In the genomic region with DNA sequence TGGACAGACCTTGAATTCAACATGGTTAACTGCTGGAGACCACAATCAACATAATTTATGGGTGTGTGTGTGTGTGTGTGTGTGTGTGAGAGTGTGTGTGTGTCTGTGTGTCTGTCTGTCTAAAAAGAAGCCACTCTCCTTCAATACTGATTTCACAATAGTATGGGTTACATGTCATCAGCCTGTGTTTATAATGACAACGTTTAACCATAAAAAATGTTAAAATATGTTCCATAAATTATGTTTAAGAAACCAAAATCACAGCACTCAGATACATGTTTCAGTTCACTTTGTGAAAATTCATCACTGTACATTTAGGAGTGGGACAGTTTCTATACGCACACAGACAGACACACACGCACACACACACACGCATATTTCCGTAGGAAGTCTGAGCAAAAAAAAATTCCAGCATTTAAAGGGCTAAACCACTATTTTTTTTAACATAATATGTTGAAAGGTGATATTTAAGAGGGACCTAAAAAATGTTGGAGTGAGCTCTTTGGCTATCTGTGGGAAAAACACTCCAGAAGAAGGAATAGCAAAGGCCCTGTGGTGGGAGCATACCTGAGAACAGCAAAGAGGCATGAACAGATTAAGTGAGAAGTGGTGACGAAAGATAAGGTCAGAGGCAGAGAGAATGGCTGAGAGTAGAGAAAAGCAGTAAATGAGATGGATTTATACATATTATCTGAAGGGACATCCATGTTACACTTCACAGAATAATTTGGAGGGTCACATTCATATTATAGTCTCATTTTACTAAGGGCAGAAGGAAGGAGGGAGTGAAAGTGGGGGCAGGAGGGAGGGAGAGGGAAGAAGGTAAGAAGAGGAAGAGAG, we compare ENCODE assay signal across 12 cellular contexts. TPM values are rescaled to one million over a fixed set of nuclear protein-coding genes. Genes with fewer than 3 reads are reported as not detected.
DNase-seq lines count a peak whose midpoint lies in the region; FAIRE-seq and TF ChIP-seq lines count a peak whose summit lies in the region.
"Had no signal": no experiment of that assay in that cellular context is flagged by ENCODE, and none has a peak within 500 bp of the region (broad histone marks: within the 10 kb centered on the region; RNA-seq: fewer than 3 reads in every experiment).

No MANE protein-coding gene starts in this region.

- CTCF ChIA-PET in PC-9 (lab: Charles Lee) = no interaction called here

- TF ChIP-seq CTCF in PC-9 (conservative IDR thresholded peaks at IDR 0.05) = no peak
- TF ChIP-seq CTCF in epithelial cell of proximal tubule (conservative IDR thresholded peaks at IDR 0.05; ENCODE audit: low read depth, low read length) = no peak
- no peak for TF ChIP-seq CTCF in GM10266 (IDR thresholded peaks at IDR 0.05; ENCODE audit: control insufficient read depth, insufficient read depth, low read depth, missing control alignments)

- H3K4me2 ChIP-seq in PC-9 = peak overlapping the region; percentile 67; the same call in 1 of the 2 replicates

- H3K27ac ChIP-seq in PC-9 = peak overlapping the region; percentile 89
- peak overlapping the region; percentile 11 to 54 for H3K27ac ChIP-seq in small intestine (ENCODE audit: low read depth in 1 of 2, low read length in 1 of 2)

- H3K36me3 ChIP-seq in PC-9 (ENCODE audit: low read depth) (no peaks in the 10 kb centered on the region), small intestine (ENCODE audit: control insufficient read depth in 2 of 2, insufficient read depth in 2 of 2, low read length in 2 of 2) (no peaks in the 10 kb centered on the region)

- H3K9me3 ChIP-seq in PC-9 (ENCODE audit: insufficient read depth, low read depth) (no peaks in the 10 kb centered on the region), small intestine (ENCODE audit: control insufficient read depth, low read depth) (no peaks in the 10 kb centered on the region)

- H3K9me2 ChIP-seq in PC-9 (ENCODE audit: insufficient read depth) = no peaks in the 10 kb centered on the region

- no peaks in the 10 kb centered on the region for H3K27me3 Mint-ChIP-seq in activated naive CD4-positive, alpha-beta T cell treated with anti-CD3 and anti-CD28 coated beads, Interleukin-2, amount 50 U/mL, for 24 hours
- H3K27me3 Mint-ChIP-seq in activated T-helper 2 cell treated with anti-CD3 and anti-CD28 coated beads, Interferon-gamma antibody, Interleukin-2, Interleukin-4, amounts not matched to agents 10 μg/mL and 5 μg/mL and 100 μg/mL, durations not matched to agents 14 hours and 24 hours and 36 hours (ENCODE audit: low read depth) = no peaks in the 10 kb centered on the region
- H3K27me3 Mint-ChIP-seq: IgD-negative memory B cell had no signal

- H3K27me3 ChIP-seq in PC-9 (ENCODE audit: insufficient read depth, low read depth) = no peaks in the 10 kb centered on the region
- H3K27me3 ChIP-seq in small intestine (ENCODE audit: control insufficient read depth in 2 of 2, insufficient read depth in 2 of 2, low read length in 2 of 2) = no peaks in the 10 kb centered on the region

- POLR2A ChIA-PET in PC-9 (lab: Charles Lee; ENCODE audit: unreplicated experiment) = no interaction called here

- peaks cover 15% of the 10 kb centered on the region for H3F3A ChIP-seq in PC-9 (ENCODE audit: insufficient read depth, low read depth)

- no TSS peak for BruUV-seq in PC-9 (replicated peaks; lab: Mats Ljungman, UMichigan)

- H3K9me3 Mint-ChIP-seq in activated naive CD4-positive, alpha-beta T cell treated with anti-CD3 and anti-CD28 coated beads, Interleukin-2, amount 50 U/mL, for 24 hours = no peaks in the 10 kb centered on the region
- H3K9me3 Mint-ChIP-seq in activated T-helper 2 cell treated with anti-CD3 and anti-CD28 coated beads, Interferon-gamma antibody, Interleukin-2, Interleukin-4, amounts not matched to agents 10 μg/mL and 5 μg/mL and 100 μg/mL, durations not matched to agents 14 hours and 24 hours and 36 hours = no peaks in the 10 kb centered on the region
- H3K9me3 Mint-ChIP-seq: IgD-negative memory B cell; T-helper 2 cell treated with Interferon-gamma antibody and Interleukin-4, amounts not matched to agents 5 μg/mL and 100 μg/mL, for 36 hours had no signal

- peaks cover 75% of the 10 kb centered on the region for H3K4me1 Mint-ChIP-seq in activated naive CD4-positive, alpha-beta T cell treated with anti-CD3 and anti-CD28 coated beads, Interleukin-2, amount 50 U/mL, for 24 hours
- peaks cover 35% of the 10 kb centered on the region for H3K4me1 Mint-ChIP-seq in activated T-helper 2 cell treated with anti-CD3 and anti-CD28 coated beads, Interferon-gamma antibody, Interleukin-2, Interleukin-4, amounts not matched to agents 10 μg/mL and 5 μg/mL and 100 μg/mL, durations not matched to agents 14 hours and 24 hours and 36 hours (ENCODE audit: low read depth)

- H3K4me3 ChIP-seq in PC-9 = no peak overlapping the region
- H3K4me3 ChIP-seq in epithelial cell of proximal tubule (ENCODE audit: low read depth, low read length) = peak overlapping the region; percentile 27
- peak overlapping the region in 1 of 2 donors; percentile 4 for H3K4me3 ChIP-seq in small intestine (ENCODE audit: low read depth in 1 of 2, low read length in 2 of 2)

- intact Hi-C loops in PC-9 (cut with micrococcal nuclease; ENCODE audit: unreplicated experiment) = no loop called here
- intact Hi-C loops in activated T-helper 2 cell treated with anti-CD3 and anti-CD28 coated beads, Interferon-gamma antibody, Interleukin-2, Interleukin-4, amounts not matched to agents 10 μg/mL and 5 μg/mL and 100 μg/mL, durations not matched to agents 14 hours and 24 hours and 36 hours (cut with micrococcal nuclease) = no loop called here

- H3K4me1 ChIP-seq in PC-9 (replicated peaks; ENCODE audit: insufficient read depth) (peaks cover 86% of the 10 kb centered on the region), small intestine (ENCODE audit: control insufficient read depth in 2 of 2, insufficient read depth in 1 of 2, low read depth in 1 of 2, low read length in 1 of 2) (peaks cover 7% of the 10 kb centered on the region in 2 donors)

- no peaks in the 10 kb centered on the region for H4K20me1 ChIP-seq in PC-9 (ENCODE audit: insufficient read depth)

- H3K4me3 Mint-ChIP-seq in activated naive CD4-positive, alpha-beta T cell treated with anti-CD3 and anti-CD28 coated beads, Interleukin-2, amount 50 U/mL, for 24 hours = peak overlapping the region; percentile 42
- H3K4me3 Mint-ChIP-seq in activated T-helper 2 cell treated with anti-CD3 and anti-CD28 coated beads, Interferon-gamma antibody, Interleukin-2, Interleukin-4, amounts not matched to agents 10 μg/mL and 5 μg/mL and 100 μg/mL, durations not matched to agents 14 hours and 24 hours and 36 hours (ENCODE audit: low read depth) = no peak overlapping the region
- H3K4me3 Mint-ChIP-seq: T-helper 2 cell treated with Interferon-gamma antibody and Interleukin-4, amounts not matched to agents 5 μg/mL and 100 μg/mL, for 36 hours had no signal

- FAIRE-seq in small intestine (lab: Jason Lieb, UNC) = no peak

- peaks cover 5% of the 10 kb centered on the region for H3K36me3 Mint-ChIP-seq in activated naive CD4-positive, alpha-beta T cell treated with anti-CD3 and anti-CD28 coated beads, Interleukin-2, amount 50 U/mL, for 24 hours
- peaks cover 7% of the 10 kb centered on the region for H3K36me3 Mint-ChIP-seq in activated T-helper 2 cell treated with anti-CD3 and anti-CD28 coated beads, Interferon-gamma antibody, Interleukin-2, Interleukin-4, amounts not matched to agents 10 μg/mL and 5 μg/mL and 100 μg/mL, durations not matched to agents 14 hours and 24 hours and 36 hours (ENCODE audit: low read depth)

- WGBS in small intestine, 3 donors = 21 to 53% (median 40%) methylated on average over 6 of the region's 6 CpGs

- no peak overlapping the region for H3K27ac Mint-ChIP-seq in activated naive CD4-positive, alpha-beta T cell treated with anti-CD3 and anti-CD28 coated beads, Interleukin-2, amount 50 U/mL, for 24 hours
- H3K27ac Mint-ChIP-seq in activated T-helper 2 cell treated with anti-CD3 and anti-CD28 coated beads, Interferon-gamma antibody, Interleukin-2, Interleukin-4, amounts not matched to agents 10 μg/mL and 5 μg/mL and 100 μg/mL, durations not matched to agents 14 hours and 24 hours and 36 hours = no peak overlapping the region
- H3K27ac Mint-ChIP-seq: IgD-negative memory B cell; T-helper 2 cell treated with Interferon-gamma antibody and Interleukin-4, amounts not matched to agents 5 μg/mL and 100 μg/mL, for 36 hours had no signal

- DNase-seq in activated naive CD4-positive, alpha-beta T cell treated with Interleukin-2 at 50 U/mL for 16 hours = no peak
- DNase-seq in PC-9 (no peak), epithelial cell of proximal tubule (ENCODE audit: low read depth) (no peak), small intestine (no peak), GM10266 (ENCODE audit: extremely low spot score) (no peak)
- DNase-seq in activated CD4-positive, CD25-positive, alpha-beta regulatory T cell treated with anti-CD3 and anti-CD28 coated beads, Interleukin-2, amount 50 U/mL, for 72 hours = no peak
- DNase-seq in activated T-helper 2 cell treated with anti-CD3 and anti-CD28 coated beads, Interferon-gamma antibody, Interleukin-2, Interleukin-4, amounts not matched to agents 10 μg/mL and 5 μg/mL and 100 μg/mL, durations not matched to agents 14 hours and 24 hours and 36 hours (ENCODE audit: low spot score) = no peak
- DNase-seq: NCI-H187 treated with DMSO at 0.1 percent for 48 hours, nucleus accumbens had no signal

- no peak overlapping the region for H2AFZ ChIP-seq in PC-9

- H3K79me2 ChIP-seq in PC-9 (ENCODE audit: low read depth) = peaks cover 98% of the 10 kb centered on the region

RNA-seq across cellular contexts. Expression of gene PDZD8, which starts 10.9 kb away (rescaled TPM):
- total RNA-seq in PC-9 (2021) = 13.1 and 16.0 TPM in 2 replicates
- 23.6 and 23.9 TPM in 2 replicates for total RNA-seq in epithelial cell of proximal tubule
- 10 to 100 TPM in 1 of 3 donors, 1 to 10 TPM in 2; 5.8 to 18.5 (median 7.3) TPM for polyA plus RNA-seq in small intestine
- total RNA-seq in activated T-helper 2 cell treated with anti-CD3 and anti-CD28 coated beads, Interferon-gamma antibody, Interleukin-2, Interleukin-4, amounts not matched to agents 10 μg/mL and 5 μg/mL and 100 μg/mL, durations not matched to agents 14 hours and 24 hours and 36 hours = 20.6 and 22.0 TPM in 2 replicates
